Comparison of ENCODE assay signal across 10 cellular contexts in the genomic region with DNA sequence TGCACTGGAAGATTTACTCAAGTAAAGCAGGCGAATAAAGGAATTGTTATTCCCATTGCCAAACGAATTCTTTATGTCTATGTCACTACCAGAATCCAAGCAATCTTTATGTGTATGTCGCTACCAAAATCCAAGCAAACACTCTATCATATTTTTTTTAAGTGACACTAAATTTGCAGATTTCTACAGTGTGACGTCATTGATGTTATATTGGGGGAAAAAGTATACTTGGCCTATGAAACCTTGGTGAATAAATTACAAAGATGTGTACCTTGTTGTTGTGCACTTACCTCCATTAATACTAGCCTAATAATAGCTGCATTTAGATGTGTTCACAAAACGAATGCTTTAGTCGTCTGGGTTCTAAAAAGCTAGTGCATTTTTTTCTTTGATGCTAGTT. TPM values are rescaled to one million over a fixed set of nuclear protein-coding genes. Genes with fewer than 3 reads are reported as not detected.
DNase-seq lines count a peak whose midpoint lies in the region; ATAC-seq and TF ChIP-seq lines count a peak whose summit lies in the region.
"Had no signal": no experiment of that assay in that cellular context is flagged by ENCODE, and none has a peak within 500 bp of the region (broad histone marks: within the 10 kb centered on the region; RNA-seq: fewer than 3 reads in every experiment).

No MANE protein-coding gene starts in this region.

- in situ Hi-C loops in mammary epithelial cell (cut with MboI; ENCODE audit: low sequenced_read_pairs in 2 of 2): no loop called here

- peaks cover 31% of the 10 kb centered on the region for H3K4me1 ChIP-seq in Karpas-422 (ENCODE audit: low read length)
- peaks cover 9% of the 10 kb centered on the region for H3K4me1 ChIP-seq in mammary epithelial cell (ENCODE audit: insufficient read depth, low read length)

- no peak overlapping the region for H3K27ac Mint-ChIP-seq in Calu3 (ENCODE audit: unreplicated experiment)
- peak overlapping the region; percentile 91 to 92 for H3K27ac Mint-ChIP-seq in natural killer cell treated with Interleukin-12 subunit alpha and Interleukin-12 subunit beta and Interleukin-15 and Interleukin-18, amount 100 ng/mL, for 72 hours

- no peak for DNase-seq in Calu3
- DNase-seq in Karpas-422: no peak
- DNase-seq in mammary epithelial cell: no peak
- no peak for DNase-seq in natural killer cell treated with Interleukin-12 subunit alpha and Interleukin-12 subunit beta and Interleukin-15 and Interleukin-18, amount 100 ng/mL, for 72 hours (ENCODE audit: low spot score)
- DNase-seq in OCI-M2 (lab: John Stamatoyannopoulos, UW; ENCODE audit: unreplicated experiment): no peak
- no peak for DNase-seq in NCI-H1417 (lab: John Stamatoyannopoulos, UW)
- DNase-seq: midbrain, NCI-H1694 had no signal

- CTCF ChIA-PET in Calu3 (lab: Charles Lee): no interaction called here
- CTCF ChIA-PET in mammary epithelial cell (lab: Charles Lee; ENCODE audit: low non-redundant PET): no interaction called here

- H3K27ac ChIP-seq in Karpas-422 (ENCODE audit: low read length) (peak overlapping the region; percentile 76), mammary epithelial cell (ENCODE audit: insufficient read depth, low read depth, low read length) (peak overlapping the region; percentile 71)

- H3K4me3 Mint-ChIP-seq in Calu3 (ENCODE audit: low read depth, unreplicated experiment): peak overlapping the region; percentile 80
- peak overlapping the region; percentile 98 for H3K4me3 Mint-ChIP-seq in natural killer cell treated with Interleukin-12 subunit alpha and Interleukin-12 subunit beta and Interleukin-15 and Interleukin-18, amount 100 ng/mL, for 72 hours

- BruUV-seq in Calu3 (replicated peaks; lab: Mats Ljungman, UMichigan): no TSS peak
- BruUV-seq in mammary epithelial cell (replicated peaks; lab: Mats Ljungman, UMichigan): no TSS peak

- dilution Hi-C loops in mammary epithelial cell (cut with HindIII; ENCODE audit: low sequenced_read_pairs): no loop called here

- H3K36me3 Mint-ChIP-seq in Calu3 (ENCODE audit: insufficient read depth, unreplicated experiment): peaks cover 28% of the 10 kb centered on the region
- peaks cover 5% of the 10 kb centered on the region for H3K36me3 Mint-ChIP-seq in natural killer cell treated with Interleukin-12 subunit alpha and Interleukin-12 subunit beta and Interleukin-15 and Interleukin-18, amount 100 ng/mL, for 72 hours

- no peaks in the 10 kb centered on the region for H4K20me1 ChIP-seq in Karpas-422 (ENCODE audit: insufficient read depth, low read depth, low read length)
- H4K20me1 ChIP-seq in mammary epithelial cell (ENCODE audit: insufficient read depth, low read length): no peaks in the 10 kb centered on the region

- H3K27me3 ChIP-seq in Karpas-422 (ENCODE audit: low read length) (no peaks in the 10 kb centered on the region), mammary epithelial cell (ENCODE audit: insufficient read depth, low read length) (no peaks in the 10 kb centered on the region)

- peak overlapping the region; percentile 76 for H3K4me3 ChIP-seq in Karpas-422 (ENCODE audit: low read length)
- peak overlapping the region; percentile 54 to 95 (median 76) for H3K4me3 ChIP-seq in mammary epithelial cell (replicated peaks in 1 of 3; ENCODE audit: insufficient read depth in 1 of 3, low read depth in 2 of 3, low read length in 3 of 3)

- H3K79me2 ChIP-seq in Karpas-422 (ENCODE audit: low read length) (peaks cover 55% of the 10 kb centered on the region), mammary epithelial cell (ENCODE audit: insufficient read depth, low read length) (peaks cover 34% of the 10 kb centered on the region)

- no peaks in the 10 kb centered on the region for H3K27me3 Mint-ChIP-seq in Calu3 (ENCODE audit: unreplicated experiment)
- H3K27me3 Mint-ChIP-seq in natural killer cell treated with Interleukin-12 subunit alpha and Interleukin-12 subunit beta and Interleukin-15 and Interleukin-18, amount 100 ng/mL, for 72 hours: peaks cover 0 to 7% of the 10 kb centered on the region in 2 donors

- H2AFZ ChIP-seq in Karpas-422 (ENCODE audit: low read length) (no peak overlapping the region), mammary epithelial cell (ENCODE audit: low read depth, low read length) (peak overlapping the region; percentile 95)

- H3K9me2 ChIP-seq in Karpas-422 (replicated peaks; ENCODE audit: insufficient read depth, low read length): no peaks in the 10 kb centered on the region

- intact Hi-C loops in Calu3 (cut with micrococcal nuclease; ENCODE audit: unreplicated experiment): no loop called here
- intact Hi-C loops in mammary epithelial cell (cut with micrococcal nuclease): loop anchor here (2.0 kb wide), 1 partner anchor 127 kb away; no protein-coding TSS in a partner anchor

- no peak for ATAC-seq in natural killer cell treated with Interleukin-12 subunit alpha and Interleukin-12 subunit beta and Interleukin-15 and Interleukin-18, amount 100 ng/mL, for 72 hours
- no peak for ATAC-seq in HG02970 (IDR thresholded peaks at IDR 0.05; ENCODE audit: low FRiP score, unreplicated experiment)
- ATAC-seq in HG02840 (IDR thresholded peaks at IDR 0.05; ENCODE audit: low FRiP score, unreplicated experiment): no peak

- H3K36me3 ChIP-seq in Karpas-422 (ENCODE audit: insufficient read depth, low read length) (peaks cover 43% of the 10 kb centered on the region), mammary epithelial cell (ENCODE audit: insufficient read depth, low read length) (peaks cover 11% of the 10 kb centered on the region)

- TF ChIP-seq CTCF in Calu3 (IDR thresholded peaks at IDR 0.05; ENCODE audit: unreplicated experiment): no peak
- no peak for TF ChIP-seq CTCF in mammary epithelial cell (conservative IDR thresholded peaks at IDR 0.05 in 1 of 2, IDR thresholded peaks at IDR 0.05 in 1 of 2; ENCODE audit: extremely low read depth in 1 of 2, insufficient read depth in 1 of 2, low read depth in 1 of 2, low read length in 2 of 2)

- H3K9me3 ChIP-seq in Karpas-422 (ENCODE audit: low read length) (no peaks in the 10 kb centered on the region), mammary epithelial cell (replicated peaks; ENCODE audit: insufficient read depth, low read length) (no peaks in the 10 kb centered on the region)

- peak overlapping the region; percentile 99 for H3K4me2 ChIP-seq in Karpas-422 (ENCODE audit: low read depth, low read length, poor library complexity, severe bottlenecking)
- H3K4me2 ChIP-seq in mammary epithelial cell (ENCODE audit: insufficient read depth, low read depth, low read length): peak overlapping the region; percentile 84

- WGBS in mammary epithelial cell (ENCODE audit: low coverage, missing lambda C conversion rate): 54% methylated on average over 6 of the region's 6 CpGs

- peaks cover 21% of the 10 kb centered on the region for H3K4me1 Mint-ChIP-seq in Calu3 (ENCODE audit: low read depth, unreplicated experiment)
- H3K4me1 Mint-ChIP-seq in natural killer cell treated with Interleukin-12 subunit alpha and Interleukin-12 subunit beta and Interleukin-15 and Interleukin-18, amount 100 ng/mL, for 72 hours (ENCODE audit: low read depth in 2 of 2): peaks cover 18 to 26% of the 10 kb centered on the region in 2 donors

- no peaks in the 10 kb centered on the region for H3K9me3 Mint-ChIP-seq in Calu3 (ENCODE audit: low read depth, unreplicated experiment)
- no peaks in the 10 kb centered on the region for H3K9me3 Mint-ChIP-seq in natural killer cell treated with Interleukin-12 subunit alpha and Interleukin-12 subunit beta and Interleukin-15 and Interleukin-18, amount 100 ng/mL, for 72 hours

- peak overlapping the region; percentile 77 for H3K9ac ChIP-seq in Karpas-422 (ENCODE audit: low read length)
- peak overlapping the region; percentile 74 for H3K9ac ChIP-seq in mammary epithelial cell (ENCODE audit: insufficient read depth, low read length)

RNA-seq across cellular contexts. Expression of gene TTK, which starts 1.0 kb away (rescaled TPM):
- 29.6 and 36.2 TPM in 2 replicates for total RNA-seq in Calu3 (2022)
- 28.0 and 52.0 TPM in 2 replicates for total RNA-seq in Karpas-422 (2014; rRNA removed; shearing (Covaris generic); ENCODE audit: low replicate concordance)
- total RNA-seq in mammary epithelial cell: 10 to 100 TPM in 1 of 2 donors, 1 to 10 TPM in 1; 1.8 to 15.9 TPM
- 13.9 TPM for polyA plus RNA-seq in mammary epithelial cell
- polyA minus RNA-seq in mammary epithelial cell: 30.5 TPM
- total RNA-seq in natural killer cell treated with Interleukin-12 subunit alpha and Interleukin-12 subunit beta and Interleukin-15 and Interleukin-18, amount 100 ng/mL, for 72 hours: 10 to 100 TPM; 16.4 to 27.4 TPM

RNA-seq across cellular contexts. Expression of gene ELOVL4, which starts 58.1 kb away (rescaled TPM):
- total RNA-seq in Calu3 (2022) (1.6 and 2.1 TPM in 2 replicates), mammary epithelial cell (10 to 100 TPM in 1 of 2 donors, 1 to 10 TPM in 1; 9.7 to 15.2 TPM)
- total RNA-seq in Karpas-422 (2014; rRNA removed; shearing (Covaris generic); ENCODE audit: low replicate concordance): not detected in 2 replicates
- polyA plus RNA-seq in mammary epithelial cell: 4.7 TPM
- 6.3 TPM for polyA minus RNA-seq in mammary epithelial cell
- total RNA-seq in natural killer cell treated with Interleukin-12 subunit alpha and Interleukin-12 subunit beta and Interleukin-15 and Interleukin-18, amount 100 ng/mL, for 72 hours: 1 to 10 TPM in 1 of 2 donors, under 1 TPM in 1; 0.74 to 3.9 TPM
